Comparison of ENCODE assay signal across 17 cellular contexts in the genomic region with DNA sequence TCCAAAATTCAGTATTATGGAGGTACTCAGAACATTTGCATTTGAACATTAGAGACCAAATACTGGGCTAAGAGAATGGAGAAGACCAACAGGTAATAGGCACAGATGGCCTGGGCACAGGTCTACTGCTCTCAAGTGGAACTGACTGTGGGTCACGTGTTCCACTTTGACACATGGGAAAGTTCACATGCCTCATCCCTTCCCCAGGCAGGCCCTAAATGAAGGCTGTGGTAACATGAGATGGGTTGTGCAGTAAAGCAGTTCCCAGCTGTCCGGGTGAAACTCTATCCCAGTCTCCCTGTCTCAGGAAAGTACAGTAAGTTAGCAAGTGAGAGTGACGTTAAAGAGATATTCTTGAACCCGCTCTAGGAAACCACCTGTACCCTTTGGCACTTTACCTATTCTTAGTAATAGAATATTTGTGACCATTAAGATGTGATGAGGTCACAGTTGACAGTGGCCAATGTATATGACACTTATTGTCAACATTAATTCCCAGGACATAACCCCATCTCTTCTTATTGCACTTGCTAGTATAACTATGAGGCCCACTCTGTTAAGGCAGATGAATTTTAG.
DNase-seq lines count a peak whose midpoint lies in the region; ATAC-seq and TF ChIP-seq lines count a peak whose summit lies in the region.
"Had no signal": no experiment of that assay in that cellular context is flagged by ENCODE, and none has a peak within 500 bp of the region (broad histone marks: within the 10 kb centered on the region; RNA-seq: fewer than 3 reads in every experiment).

No MANE protein-coding gene starts in this region.

- H3K4me3 Mint-ChIP-seq in nephron progenitor cell = no peak overlapping the region
- H3K4me3 Mint-ChIP-seq: activated CD4-positive, alpha-beta memory T cell treated with anti-CD3 and anti-CD28 coated beads, Interleukin-2, amount 10 ng/mL, durations not matched to agents 7 days and 5 days; GM23338; immature natural killer cell; stimulated activated memory B cell treated with anti-CD40 and anti-IgM and Interleukin-4, amounts not matched to agents 10 μg/mL and 1 μg/mL and 100 μg/mL, for 72 hours had no signal

- no peaks in the 10 kb centered on the region for H3K9me3 Mint-ChIP-seq in nephron progenitor cell
- H3K9me3 Mint-ChIP-seq: activated CD4-positive, alpha-beta memory T cell treated with anti-CD3 and anti-CD28 coated beads, Interleukin-2, amount 10 ng/mL, durations not matched to agents 7 days and 5 days; GM23338; immature natural killer cell had no signal

- peaks cover 5% of the 10 kb centered on the region for H3K27me3 Mint-ChIP-seq in nephron progenitor cell (ENCODE audit: low read depth, poor library complexity)
- H3K27me3 Mint-ChIP-seq: activated CD4-positive, alpha-beta memory T cell treated with anti-CD3 and anti-CD28 coated beads, Interleukin-2, amount 10 ng/mL, durations not matched to agents 7 days and 5 days; stimulated activated memory B cell treated with anti-CD40 and anti-IgM and Interleukin-4, amounts not matched to agents 10 μg/mL and 1 μg/mL and 100 μg/mL, for 72 hours had no signal

- peak; percentile 22 for DNase-seq in NCI-H748 (lab: John Stamatoyannopoulos, UW; ENCODE audit: unreplicated experiment)
- DNase-seq in NCI-H748 treated with DMSO at 0.1 percent for 48 hours (lab: John Stamatoyannopoulos, UW) = no peak
- DNase-seq in NCI-H1694 treated with DMSO at 0.1 percent for 48 hours (lab: John Stamatoyannopoulos, UW) = peak; percentile 12
- peak; percentile 80 for DNase-seq in NCI-H82 (lab: John Stamatoyannopoulos, UW)
- DNase-seq in nephron progenitor cell = peak; percentile 49
- DNase-seq in GF-D8 (lab: John Stamatoyannopoulos, UW) = no peak
- DNase-seq: activated CD4-positive, alpha-beta memory T cell treated with anti-CD3 and anti-CD28 coated beads, Interleukin-2, amount 10 ng/mL, durations not matched to agents 7 days and 5 days; C1 segment of cervical spinal cord; heart left ventricle; immature natural killer cell; MM.1S; T-helper 1 cell had no signal

- H3K27ac Mint-ChIP-seq in nephron progenitor cell = no peak overlapping the region
- H3K27ac Mint-ChIP-seq: activated CD4-positive, alpha-beta memory T cell treated with anti-CD3 and anti-CD28 coated beads, Interleukin-2, amount 10 ng/mL, durations not matched to agents 7 days and 5 days; GM23338; immature natural killer cell; stimulated activated memory B cell treated with anti-CD40 and anti-IgM and Interleukin-4, amounts not matched to agents 10 μg/mL and 1 μg/mL and 100 μg/mL, for 72 hours had no signal

- H3K36me3 Mint-ChIP-seq in nephron progenitor cell (ENCODE audit: low read depth) = peaks cover 3% of the 10 kb centered on the region

- no peak for TF ChIP-seq CTCF in nephron progenitor cell (IDR thresholded peaks at IDR 0.05)

- peaks cover 24% of the 10 kb centered on the region for H3K4me1 Mint-ChIP-seq in nephron progenitor cell

- ATAC-seq in HG02642 (IDR thresholded peaks at IDR 0.05; ENCODE audit: poor library complexity, unreplicated experiment) (no peak), HG03196 (IDR thresholded peaks at IDR 0.05; ENCODE audit: unreplicated experiment) (no peak)
- ATAC-seq: heart left ventricle; HepG2; stimulated activated memory B cell treated with anti-CD40 and anti-IgM and Interleukin-4, amounts not matched to agents 10 μg/mL and 1 μg/mL and 100 μg/mL, for 72 hours had no signal

Comparison
In these comparisons a context has a peak if more than half of its experiments do, and no peak if none do; other contexts are left out.
1. DNase-seq: peak in NCI-H748 (single experiment), NCI-H1694 treated with DMSO at 0.1 percent for 48 hours (single experiment), NCI-H82 (single experiment) and nephron progenitor cell (single experiment); none in NCI-H748 treated with DMSO at 0.1 percent for 48 hours (single experiment) and GF-D8 (single experiment).